ENCODE assay signal across 9 cellular contexts in genomic region chr14:66508846-66509621, GRCh38. TPM values are rescaled to one million over a fixed set of nuclear protein-coding genes. Genes with fewer than 3 reads are reported as not detected.
DNase-seq lines count a peak whose midpoint lies in the region; ATAC-seq lines count a peak whose summit lies in the region.
"Had no signal": no experiment of that assay in that cellular context is flagged by ENCODE, and none has a peak within 500 bp of the region (broad histone marks: within the 10 kb centered on the region; RNA-seq: fewer than 3 reads in every experiment).

No MANE protein-coding gene starts in this region.

- ATAC-seq in GM21529 (IDR thresholded peaks at IDR 0.05; ENCODE audit: unreplicated experiment) (peak; percentile 38), GM18519 (IDR thresholded peaks at IDR 0.05; ENCODE audit: low FRiP score, unreplicated experiment) (no peak)

- no peaks in the 10 kb centered on the region for H3K36me3 Mint-ChIP-seq in activated CD4-positive, alpha-beta memory T cell treated with anti-CD3 and anti-CD28 coated beads for 36 hours

- no peaks in the 10 kb centered on the region for H3K9me3 Mint-ChIP-seq in activated CD4-positive, alpha-beta memory T cell treated with anti-CD3 and anti-CD28 coated beads for 36 hours

- CTCF ChIA-PET in activated CD4-positive, alpha-beta memory T cell treated with anti-CD3 and anti-CD28 coated beads for 36 hours (lab: Charles Lee), result interaction anchor here (1.0 to 2.7 kb wide), 3 partner anchors 12 to 851 kb away, joined by 3 to 8 read pairs (median 8); partner anchors contain the start of gene ATP6V1D

- peaks cover 4% of the 10 kb centered on the region for H3K27me3 Mint-ChIP-seq in activated CD4-positive, alpha-beta memory T cell treated with anti-CD3 and anti-CD28 coated beads for 36 hours

- in situ Hi-C loops in Caki2 (cut with HindIII; ENCODE audit: low pct_unique_long_range_greater_than_20kb, low sequenced_read_pairs), result no loop called here

- intact Hi-C loops in activated CD4-positive, alpha-beta memory T cell treated with anti-CD3 and anti-CD28 coated beads for 36 hours (cut with micrococcal nuclease), result loop anchor here (2.0 to 5.0 kb wide), 5 partner anchors 98 to 1412 kb away; partner anchors contain the start of genes EIF2S1, PALS1, RAD51B and ZFYVE26

- DNase-seq in Caki2 (ENCODE audit: low read depth) (peak; percentile 26), NCI-H1092 treated with DMSO at 0.1 percent for 48 hours (lab: John Stamatoyannopoulos, UW) (peak; percentile 62), lung microvascular endothelial cell (ENCODE audit: low read depth in 2 of 2) (peak; percentile 29 to 36)
- peak; percentile 67 for DNase-seq in activated CD4-positive, alpha-beta memory T cell treated with anti-CD3 and anti-CD28 coated beads for 36 hours
- peak; percentile 36 for DNase-seq in effector CD4-positive, alpha-beta T cell
- DNase-seq in stimulated activated CD4-positive, alpha-beta T cell treated with anti-CD3 and anti-CD28 coated beads, TNF-alpha, amount 100 ng/mL, for 24 hours (ENCODE audit: low read depth in 3 of 3), result peak; percentile 27 to 57 (median 32)

- peak overlapping the region; percentile 88 for H3K4me3 Mint-ChIP-seq in activated CD4-positive, alpha-beta memory T cell treated with anti-CD3 and anti-CD28 coated beads for 36 hours

- peak overlapping the region; percentile 49 for H3K27ac Mint-ChIP-seq in activated CD4-positive, alpha-beta memory T cell treated with anti-CD3 and anti-CD28 coated beads for 36 hours

- POLR2A ChIA-PET in activated CD4-positive, alpha-beta memory T cell treated with anti-CD3 and anti-CD28 coated beads for 36 hours (lab: Charles Lee), result interaction anchor here (1.9 kb wide), 1 partner anchor 625 kb away, joined by 8 read pairs; no protein-coding TSS in a partner anchor

- peaks cover 38% of the 10 kb centered on the region for H3K4me1 Mint-ChIP-seq in activated CD4-positive, alpha-beta memory T cell treated with anti-CD3 and anti-CD28 coated beads for 36 hours (ENCODE audit: low read depth)

RNA-seq across cellular contexts. Expression of gene GPHN, which starts 1.1 kb away (rescaled TPM):
- total RNA-seq in Caki2 (2014; rRNA removed; shearing (Covaris generic); ENCODE audit: low replicate concordance), result 1.3 and 5.7 TPM in 2 replicates
- 10 to 100 TPM; 19.5 to 23.1 TPM for total RNA-seq in activated CD4-positive, alpha-beta memory T cell treated with anti-CD3 and anti-CD28 coated beads for 36 hours
- total RNA-seq in lung microvascular endothelial cell, result 7.1 and 11.3 TPM in 2 replicates

RNA-seq across cellular contexts. Expression of gene CCDC196, which starts 22.9 kb away (rescaled TPM):
- not detected in 2 replicates for total RNA-seq in Caki2 (2014; rRNA removed; shearing (Covaris generic); ENCODE audit: low replicate concordance)
- total RNA-seq in activated CD4-positive, alpha-beta memory T cell treated with anti-CD3 and anti-CD28 coated beads for 36 hours, result not detected
- total RNA-seq in lung microvascular endothelial cell, result not detected in 2 replicates
- total RNA-seq: T-helper 1 cell treated with Interleukin-12 subunit alpha and Interleukin-12 subunit beta and Interleukin-4 antibody, amounts not matched to agents 30 ng/mL and 1 ng/mL, for 36 hours had no signal
